Comparison of ENCODE assay signal across 8 cellular contexts in genomic region chr11:10606536-10607208, GRCh38. TPM values are rescaled to one million over a fixed set of nuclear protein-coding genes. Genes with fewer than 3 reads are reported as not detected.
DNase-seq lines count a peak whose midpoint lies in the region; ATAC-seq, FAIRE-seq and TF ChIP-seq lines count a peak whose summit lies in the region.

No MANE protein-coding gene starts in this region.

- H3K27ac ChIP-seq in K562 (ENCODE audit: extremely low read depth, low read depth, low read length): 0 out of 3 replicates have a peak overlapping the region, but pooled peaks have one; percentile 4
- H3K27ac ChIP-seq in mucosa of rectum (ENCODE audit: low read depth in 2 of 2, low read length in 2 of 2): peak overlapping the region; percentile 25 to 46

- no peaks in the 10 kb centered on the region for H3K9me3 ChIP-seq in K562 (replicated peaks; ENCODE audit: control insufficient read depth, insufficient read depth, low read depth, low read length)
- H3K9me3 ChIP-seq in mucosa of rectum (ENCODE audit: control insufficient read depth in 2 of 2, low read length in 2 of 2): no peaks in the 10 kb centered on the region

- DNase-seq in GM10248 (ENCODE audit: extremely low spot score) (peak; percentile 33), K562 (ENCODE audit: extremely low read depth in 1 of 4, low spot score in 3 of 4) (no peak), HT-29 (ENCODE audit: low spot score) (no peak), foreskin melanocyte (no peak), SK-N-DZ (ENCODE audit: low spot score) (no peak)

- no peak for TF ChIP-seq POLR2A in K562 (conservative IDR thresholded peaks at IDR 0.05)

- POLR2A ChIA-PET in GM10248 (lab: Yijun Ruan, JAX) (no interaction called here), K562 (lab: Yijun Ruan, JAX) (no interaction called here)

- no peak for TF ChIP-seq CTCF in GM10248 (IDR thresholded peaks at IDR 0.05; ENCODE audit: control extremely low read depth, extremely low read depth, low read depth, missing control alignments)
- TF ChIP-seq CTCF in K562 (IDR thresholded peaks at IDR 0.05 in 2 of 3, conservative IDR thresholded peaks at IDR 0.05 in 1 of 3; ENCODE audit: insufficient read depth in 2 of 3, low read depth in 1 of 3, low read length in 3 of 3): no peak

- peaks cover 9 to 14% of the 10 kb centered on the region in 2 experiments for H3K4me1 ChIP-seq in K562 (replicated peaks in 1 of 2; ENCODE audit: control insufficient read depth in 2 of 2, insufficient read depth in 2 of 2, low read length in 2 of 2)
- peaks cover 4 to 7% of the 10 kb centered on the region in 2 donors for H3K4me1 ChIP-seq in mucosa of rectum (ENCODE audit: control insufficient read depth in 2 of 2, insufficient read depth in 2 of 2, low read length in 2 of 2)

- H3K4me3 ChIP-seq in K562: no peak overlapping the region
- H3K4me3 ChIP-seq in mucosa of rectum (ENCODE audit: low read length in 2 of 2): no peak overlapping the region

- no peaks in the 10 kb centered on the region for H4K20me1 ChIP-seq in K562 (replicated peaks; ENCODE audit: control insufficient read depth, insufficient read depth, low read length)

- H3K36me3 ChIP-seq in K562 (ENCODE audit: control insufficient read depth, insufficient read depth, low read length) (no peaks in the 10 kb centered on the region), mucosa of rectum (ENCODE audit: control insufficient read depth in 2 of 2, insufficient read depth in 2 of 2, low read length in 2 of 2) (no peaks in the 10 kb centered on the region)

- no peaks in the 10 kb centered on the region for H3K79me2 ChIP-seq in K562 (ENCODE audit: control insufficient read depth, insufficient read depth, low read length)

- ATAC-seq in HG03064 (IDR thresholded peaks at IDR 0.05; ENCODE audit: low read depth, unreplicated experiment): peak; percentile 57
- ATAC-seq in K562: no peak
- ATAC-seq in HG02840 (IDR thresholded peaks at IDR 0.05; ENCODE audit: low FRiP score, unreplicated experiment): no peak

- peak overlapping the region; percentile 35; the same call in 1 of the 2 replicates for H3K4me2 ChIP-seq in K562 (ENCODE audit: insufficient read depth, low read length)

- no peak for TF ChIP-seq RAD21 in K562 (CRISPR knock-in tag; conservative IDR thresholded peaks at IDR 0.05 in 1 of 2, IDR thresholded peaks at IDR 0.05 in 1 of 2)

- CTCF ChIA-PET in GM10248 (lab: Yijun Ruan, JAX): interaction anchor here (0.9 to 1.8 kb wide), 4 partner anchors 14 to 65 kb away, joined by 3 to 6 read pairs (median 4); no protein-coding TSS in a partner anchor
- CTCF ChIA-PET in K562 (lab: Yijun Ruan, JAX; ENCODE audit: low intra/inter-chr PET ratio): no interaction called here

- H3K27me3 ChIP-seq in K562 (ENCODE audit: control insufficient read depth in 2 of 2, insufficient read depth in 2 of 2, low read length in 2 of 2) (no peaks in the 10 kb centered on the region; a peak in 1 of 5 replicates), mucosa of rectum (ENCODE audit: control insufficient read depth in 2 of 2, insufficient read depth in 2 of 2, low read length in 2 of 2) (no peaks in the 10 kb centered on the region)

- H3K9me1 ChIP-seq in K562 (ENCODE audit: control insufficient read depth, insufficient read depth, low read length): no peaks in the 10 kb centered on the region

- intact Hi-C loops in K562 (cut with micrococcal nuclease): no loop called here

- FAIRE-seq in K562 (lab: Jason Lieb, UNC): no peak

- TF ChIP-seq EP300 in K562 (IDR thresholded peaks at IDR 0.05; ENCODE audit: low read length): no peak

- H3K9ac ChIP-seq in K562 (ENCODE audit: insufficient read depth in 1 of 2, low read depth in 2 of 2, low read length in 2 of 2) (no peak overlapping the region), mucosa of rectum (ENCODE audit: low read depth in 1 of 2, low read length in 2 of 2) (no peak overlapping the region)

- 30% methylated on average over 6 of the region's 6 CpGs for WGBS in K562 (ENCODE audit: insufficient coverage, low coverage, missing lambda C conversion rate)

- in situ Hi-C loops in K562 (cut with MboI): no loop called here

- BruUV-seq in K562 (replicated peaks; lab: Mats Ljungman, UMichigan): no TSS peak

- peak overlapping the region; percentile 78 for H2AFZ ChIP-seq in K562 (ENCODE audit: low read depth, low read length)

TF ChIP-seq in K562, 482 proteins besides CTCF, POLR2A, EP300 and RAD21:
- no peak for TF ChIP-seq SMARCA5 (IDR thresholded peaks at IDR 0.05)
- no peak for TF ChIP-seq NR4A1 (CRISPR knock-in tag; IDR thresholded peaks at IDR 0.05)
- TF ChIP-seq NR4A1 (tag; IDR thresholded peaks at IDR 0.05): no peak
- TF ChIP-seq NFE2L1 (tag; IDR thresholded peaks at IDR 0.05; ENCODE audit: borderline replicate concordance, low read depth): no peak
- no peak for TF ChIP-seq SMARCC2 (IDR thresholded peaks at IDR 0.05; ENCODE audit: low read depth)
- no peak for TF ChIP-seq RBBP5 (IDR thresholded peaks at IDR 0.05; ENCODE audit: borderline replicate concordance, insufficient read depth, low read length, poor library complexity, severe bottlenecking)
- TF ChIP-seq PHF21A (IDR thresholded peaks at IDR 0.05; ENCODE audit: borderline replicate concordance, low read depth): no peak
- no peak for TF ChIP-seq MTA1 (IDR thresholded peaks at IDR 0.05; ENCODE audit: borderline replicate concordance)
- no peak for TF ChIP-seq ZC3H4 (CRISPR knock-in tag; IDR thresholded peaks at IDR 0.05; ENCODE audit: borderline replicate concordance)
- no peak for TF ChIP-seq FOXP4 (CRISPR knock-in tag; IDR thresholded peaks at IDR 0.05; ENCODE audit: borderline replicate concordance)
- no peak for TF ChIP-seq ZNF311 (CRISPR knock-in tag; IDR thresholded peaks at IDR 0.05)
- no peak for TF ChIP-seq C11orf30 (IDR thresholded peaks at IDR 0.05; ENCODE audit: low read depth)

RNA-seq across cellular contexts. Expression of gene LYVE1, which starts 38.2 kb away (rescaled TPM):
- total RNA-seq in K562 (2011; cell fraction: chromatin; rRNA removed; ENCODE audit: low replicate concordance): 0.44 and 1.2 TPM in 2 replicates
- 0.66 and 1.0 TPM in 2 replicates for total RNA-seq in K562 (2011; cell fraction: nucleolus; rRNA removed)
- 0.73 and 1.2 TPM in 2 replicates for total RNA-seq in K562 (2011; cell fraction: nucleoplasm; rRNA removed)
- not detected in 2 replicates for total RNA-seq in K562 (2014; rRNA removed)
- 0.07 and 0.32 TPM in 2 replicates for total RNA-seq in K562 (2014; rRNA removed; fragmentation: Illumina TruSeq; extraction: Trizol)
- total RNA-seq in K562 (2015; rRNA removed; fragmentation: Illumina TruSeq; extraction: Trizol): 0.14 and 0.34 TPM in 2 replicates
- 0.13 and 0.27 TPM in 2 replicates for total RNA-seq in K562 (2021)
- 0.42 and 1.1 TPM in 2 replicates for polyA plus RNA-seq in K562 (2011; rRNA removed)
- polyA plus RNA-seq in K562 (2011; cell fraction: cytosol; rRNA removed): 0.06 and 0.85 TPM in 2 replicates
- 0.14 and 0.15 TPM in 2 replicates for polyA plus RNA-seq in K562 (2011; cell fraction: nucleus; rRNA removed)
- polyA plus RNA-seq in K562 (2012): 0.29 and 0.34 TPM in 2 replicates
- 0.10 and 0.12 TPM in 2 replicates for polyA plus RNA-seq in K562 (2014; fragmentation: Illumina TruSeq; extraction: Trizol)
- under 1 TPM; 0.06 to 0.27 TPM for polyA plus RNA-seq in K562 (2014; fragmentation: Nextera tagmentation; extraction: Ambion mirVana)
- 0.05 and 0.13 TPM in 2 replicates for polyA plus RNA-seq in K562 (2014; rRNA removed)
- polyA minus RNA-seq in K562 (2011; rRNA and poly(A)+ RNA removed): 0.18 and 0.32 TPM in 2 replicates
- polyA minus RNA-seq in K562 (2011; cell fraction: cytosol; rRNA and poly(A)+ RNA removed): 1.3 TPM in 1 of 2 replicates, not detected in the other
- polyA minus RNA-seq in K562 (2011; cell fraction: nucleus; rRNA and poly(A)+ RNA removed): 0.22 and 0.40 TPM in 2 replicates
- not detected in 2 replicates for total RNA-seq in HT-29 (2014; rRNA removed; shearing (Covaris generic))
- polyA plus RNA-seq in SK-N-DZ (2014; cell fraction: cytosol; rRNA removed): not detected in 2 replicates
- polyA plus RNA-seq in SK-N-DZ (2014; cell fraction: nucleus; rRNA removed): not detected in 2 replicates
